Comparison of ENCODE assay signal across 21 cellular contexts in the genomic region with DNA sequence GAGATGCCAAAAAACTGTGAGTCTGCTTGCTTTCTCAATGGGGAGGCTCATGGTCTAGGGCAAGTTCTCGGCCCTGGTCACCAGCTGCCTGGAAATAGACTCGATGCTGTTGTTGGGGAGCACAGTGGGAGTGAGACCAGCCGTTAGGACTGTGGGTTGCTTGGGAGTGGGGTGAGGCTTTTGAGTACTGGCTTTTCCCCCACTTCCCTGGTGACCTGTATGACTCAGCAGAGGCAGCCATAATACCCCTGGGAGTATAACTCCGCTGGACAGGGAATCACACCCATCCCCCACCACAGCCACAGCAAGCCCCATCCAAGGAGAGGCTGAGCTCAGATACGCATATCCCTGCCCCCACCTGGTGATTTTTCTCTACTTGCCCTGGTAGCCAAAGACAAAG. TPM values are rescaled to one million over a fixed set of nuclear protein-coding genes. Genes with fewer than 3 reads are reported as not detected.
A peak's percentile ranks its signal among the peaks of the same experiment; 100 is the strongest.
DNase-seq lines count a peak whose midpoint lies in the region; ATAC-seq, FAIRE-seq and TF ChIP-seq lines count a peak whose summit lies in the region.
"Had no signal": no experiment of that assay in that cellular context is flagged by ENCODE, and none has a peak within 500 bp of the region (broad histone marks: within the 10 kb centered on the region; RNA-seq: fewer than 3 reads in every experiment).

No MANE protein-coding gene starts in this region.

- ATAC-seq in HG03432 (IDR thresholded peaks at IDR 0.05; ENCODE audit: unreplicated experiment): no peak
- ATAC-seq: K562, Right ventricle myocardium inferior, T-cell had no signal

- H3K27me3 ChIP-seq in SJCRH30: no peaks in the 10 kb centered on the region
- H3K27me3 ChIP-seq: Peyer's patch had no signal

- no peaks in the 10 kb centered on the region; the same call in 1 of the 2 replicates for H3K4me1 ChIP-seq in SJCRH30
- H3K4me1 ChIP-seq: Caco-2, Peyer's patch had no signal

- H3K27ac ChIP-seq in SJCRH30: no peak overlapping the region
- H3K27ac ChIP-seq: 22Rv1, Peyer's patch had no signal

- H3K4me3 ChIP-seq in SJCRH30: no peak overlapping the region
- H3K4me3 ChIP-seq in choroid plexus epithelial cell (ENCODE audit: low read depth, low read length): no peak overlapping the region
- H3K4me3 ChIP-seq: K562, Peyer's patch had no signal

- no peak for TF ChIP-seq CTCF in choroid plexus epithelial cell (conservative IDR thresholded peaks at IDR 0.05; ENCODE audit: low read depth, low read length)

- FAIRE-seq in GM12891 (lab: Jason Lieb, UNC): no peak
- FAIRE-seq: K562 had no signal

- DNase-seq in DMS53 (lab: John Stamatoyannopoulos, UW): peak; percentile 54
- no peak for DNase-seq in DMS53 treated with DMSO at 0.1 percent for 48 hours (lab: John Stamatoyannopoulos, UW; ENCODE audit: unreplicated experiment)
- peak; percentile 20 to 22 for DNase-seq in SJCRH30
- DNase-seq in choroid plexus epithelial cell (ENCODE audit: low read depth): peak; percentile 48
- DNase-seq in GM19238 (ENCODE audit: insufficient read length, low spot score): no peak
- no peak for DNase-seq in GM12891 (ENCODE audit: insufficient read length, low spot score)
- DNase-seq in MV-4-11 (lab: John Stamatoyannopoulos, UW): no peak
- DNase-seq: AML-193, Caco-2, DMS153, HCEC 1CT, NCI-H1092, NCI-H1436 treated with DMSO at 0.1 percent for 48 hours, NCI-H2029, Peyer's patch, SK-N-SH, T-cell had no signal

- TF ChIP-seq POLR2A in GM12891 (IDR thresholded peaks at IDR 0.05; ENCODE audit: low read depth, low read length): no peak

- H3K9me3 ChIP-seq in SJCRH30 (replicated peaks): no peaks in the 10 kb centered on the region; the same call in 1 of the 2 replicates
- H3K9me3 ChIP-seq: Caco-2, Peyer's patch, SK-N-SH had no signal

- no peaks in the 10 kb centered on the region for H3K36me3 ChIP-seq in SJCRH30
- H3K36me3 ChIP-seq: Peyer's patch had no signal

TF ChIP-seq in GM12891, 5 proteins besides CTCF, POLR2A, EP300 and RAD21:
- TF ChIP-seq POLR2AphosphoS5 (IDR thresholded peaks at IDR 0.05; ENCODE audit: low read depth, low read length) (no peak), PAX5 (IDR thresholded peaks at IDR 0.05; ENCODE audit: insufficient read depth, low read length, severe bottlenecking) (no peak), POU2F2 (IDR thresholded peaks at IDR 0.05; ENCODE audit: low read depth, low read length) (no peak), TAF1 (IDR thresholded peaks at IDR 0.05; ENCODE audit: low read depth, low read length) (no peak)
TF ChIP-seq in GM12891: peak in this region for 0.

RNA-seq across cellular contexts. Expression of gene OGFRL1, which starts 48.9 kb away (rescaled TPM):
- 14.3 and 18.6 TPM in 2 replicates for total RNA-seq in SJCRH30 (2014; rRNA removed; shearing (Covaris generic))
- 0.19 TPM for polyA plus RNA-seq in GM12891 (2012; ENCODE audit: low read depth, missing spikeins)

Comparison
In these comparisons a context has a peak if more than half of its experiments do, and no peak if none do; other contexts are left out.
1. DNase-seq: peak in DMS53 (single experiment), SJCRH30 (2 of 2) and choroid plexus epithelial cell (single experiment); none in DMS53 treated with DMSO at 0.1 percent for 48 hours (single experiment), GM19238 (single experiment), GM12891 (single experiment) and MV-4-11 (single experiment).